8 cellular contexts compared by ENCODE assay signal in genomic region chr2:37670378-37671012, GRCh38. TPM values are rescaled to one million over a fixed set of nuclear protein-coding genes. Genes with fewer than 3 reads are reported as not detected.
DNase-seq lines count a peak whose midpoint lies in the region; ATAC-seq and TF ChIP-seq lines count a peak whose summit lies in the region.

No MANE protein-coding gene starts in this region.

- H3K36me3 ChIP-seq in trophoblast cell (ENCODE audit: control insufficient read depth in 1 of 2, insufficient read depth in 2 of 2, low read length in 2 of 2) = peaks cover 5% of the 10 kb centered on the region in 2 experiments

- H2BK12ac ChIP-seq in trophoblast cell (ENCODE audit: low read length) = no peak overlapping the region

- peak overlapping the region; percentile 93 for H3K9ac ChIP-seq in trophoblast cell (ENCODE audit: low read length)

- no peak overlapping the region for H4K12ac ChIP-seq in trophoblast cell (ENCODE audit: low read depth, low read length)

- WGBS in trophoblast cell (ENCODE audit: extremely low coverage, insufficient coverage, insufficient read length) = no CpG with 5 or more reads among the region's 12 CpGs

- H3K4me1 ChIP-seq in trophoblast cell (ENCODE audit: control insufficient read depth in 1 of 2, insufficient read depth in 2 of 2, low read length in 2 of 2) = peaks cover 9 to 12% of the 10 kb centered on the region in 2 experiments

- TF ChIP-seq CTCF in fibroblast of pulmonary artery (IDR thresholded peaks at IDR 0.05; ENCODE audit: low read length, missing control alignments) = no peak

- H3K4me2 ChIP-seq in trophoblast cell (ENCODE audit: low read length) = peak overlapping the region; percentile 70

- no peak overlapping the region for H3K27ac ChIP-seq in trophoblast cell (ENCODE audit: low read depth, low read length)

- no peak for ATAC-seq in GM21367 (IDR thresholded peaks at IDR 0.05; ENCODE audit: unreplicated experiment)
- no peak for ATAC-seq in HG03460 (IDR thresholded peaks at IDR 0.05; ENCODE audit: unreplicated experiment)
- no peak for ATAC-seq in activated CD4-positive, CD25-positive, alpha-beta regulatory T cell treated with anti-CD3 and anti-CD28 coated beads, Interleukin-2, amount 50 U/mL, for 24 hours

- no peak overlapping the region for H2AFZ ChIP-seq in trophoblast cell (ENCODE audit: insufficient read depth, low read length, poor library complexity)

- H3K14ac ChIP-seq in trophoblast cell (ENCODE audit: low read length) = peak overlapping the region; percentile 83

- peak overlapping the region; percentile 82 for H2BK120ac ChIP-seq in trophoblast cell (ENCODE audit: insufficient read depth, low read length, poor library complexity)

- H2AK5ac ChIP-seq in trophoblast cell (ENCODE audit: low read length) = peak overlapping the region; percentile 8

- no peaks in the 10 kb centered on the region for H3K9me3 ChIP-seq in trophoblast cell (ENCODE audit: insufficient read depth, low read depth, low read length)

- H3K4ac ChIP-seq in trophoblast cell (ENCODE audit: low read depth, low read length) = peak overlapping the region; percentile 87

- no peaks in the 10 kb centered on the region for H3K27me3 ChIP-seq in trophoblast cell (ENCODE audit: insufficient read depth, low read length)

- DNase-seq in EH (ENCODE audit: low read depth) = peak; percentile 50
- DNase-seq in SK-N-DZ (ENCODE audit: low spot score) = peak; percentile 51
- peak; percentile 40 for DNase-seq in fibroblast of pulmonary artery (ENCODE audit: low read depth)
- DNase-seq in trophoblast cell = peak in 1 of 2 donors; percentile 27
- no peak for DNase-seq in islet precursor cell

- H3K79me1 ChIP-seq in trophoblast cell (ENCODE audit: low read length) = peaks cover 20% of the 10 kb centered on the region

- H4K8ac ChIP-seq in trophoblast cell (ENCODE audit: low read depth, low read length) = no peak overlapping the region

- H3K23ac ChIP-seq in trophoblast cell (ENCODE audit: low read length) = no peak overlapping the region

- H3K4me3 ChIP-seq in fibroblast of pulmonary artery (replicated peaks; ENCODE audit: low read depth, low read length) (peak overlapping the region; percentile 86), trophoblast cell (ENCODE audit: low read depth, low read length) (peak overlapping the region; percentile 93)

- H3K79me2 ChIP-seq in trophoblast cell (ENCODE audit: control insufficient read depth, insufficient read depth, low read length, poor library complexity) = peaks cover 23% of the 10 kb centered on the region

- H3K18ac ChIP-seq in trophoblast cell (ENCODE audit: low read length) = peak overlapping the region; percentile 79

- no peak overlapping the region for H4K91ac ChIP-seq in trophoblast cell (ENCODE audit: low read depth, low read length)

- peak overlapping the region; percentile 89 for H2BK5ac ChIP-seq in trophoblast cell (ENCODE audit: low read depth, low read length, poor library complexity)

RNA-seq across cellular contexts. Expression of gene CDC42EP3, which starts 0.9 kb away (rescaled TPM):
- 16.9 and 26.3 TPM in 2 replicates for polyA plus RNA-seq in SK-N-DZ (2014; cell fraction: cytosol; rRNA removed)
- 11.6 and 14.7 TPM in 2 replicates for polyA plus RNA-seq in SK-N-DZ (2014; cell fraction: nucleus; rRNA removed)
- 60.8 TPM in 2 replicates for polyA plus RNA-seq in trophoblast cell (2013)
